Comparison of ENCODE assay signal across 8 cellular contexts in the genomic region with DNA sequence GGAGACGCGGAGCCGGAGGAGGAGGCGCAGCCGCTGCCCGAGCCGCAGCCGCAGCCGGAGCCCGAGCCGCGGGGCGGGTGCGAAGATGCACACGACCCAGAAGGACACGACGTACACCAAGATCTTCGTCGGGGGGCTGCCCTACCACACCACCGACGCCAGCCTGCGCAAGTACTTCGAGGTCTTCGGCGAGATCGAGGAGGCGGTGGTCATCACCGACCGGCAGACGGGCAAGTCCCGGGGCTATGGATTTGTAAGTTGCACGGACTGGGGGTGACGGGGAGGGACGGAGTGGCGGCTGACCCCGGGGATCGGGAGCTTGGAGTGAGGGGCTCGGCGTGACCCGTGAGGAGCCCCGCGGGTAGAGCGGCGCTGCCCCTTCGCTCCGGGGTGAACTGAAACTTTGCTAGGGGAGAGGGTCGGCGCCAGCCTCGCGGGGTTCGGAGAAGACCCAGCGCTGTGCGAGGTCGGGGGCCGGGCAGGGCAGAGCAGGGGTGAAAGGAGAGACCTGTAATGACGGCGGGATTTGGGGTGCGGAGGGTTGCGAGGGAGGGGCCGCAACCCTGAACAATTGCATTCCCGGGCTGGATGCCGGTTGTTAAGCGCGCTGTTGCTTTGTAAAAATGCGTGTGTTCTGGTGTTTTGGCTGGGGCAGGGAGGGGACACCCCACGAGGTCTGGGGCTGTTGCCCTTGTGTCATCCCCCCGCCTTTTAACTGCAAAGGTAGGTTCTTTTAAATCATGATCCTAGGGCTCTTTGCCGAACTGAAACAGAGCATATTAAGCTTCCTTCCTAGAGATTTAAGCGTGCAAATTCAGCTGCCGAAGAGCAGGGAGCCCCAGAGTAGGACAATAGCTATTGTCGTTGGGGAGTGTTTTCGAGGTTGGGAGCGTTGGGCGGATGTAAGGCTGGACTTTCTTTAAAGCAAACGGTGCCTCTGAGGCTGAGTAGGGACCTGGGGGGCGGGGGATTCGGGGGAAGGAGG. TPM values are rescaled to one million over a fixed set of nuclear protein-coding genes. Genes with fewer than 3 reads are reported as not detected.
DNase-seq lines count a peak whose midpoint lies in the region; TF ChIP-seq lines count a peak whose summit lies in the region.

No MANE protein-coding gene starts in this region.

- H3K27ac ChIP-seq in stomach smooth muscle (ENCODE audit: low read length), result peak overlapping the region; percentile 90

- WGBS in lower leg skin, 2 donors, result 1 to 4% methylated on average over 45 to 60 of the region's 77 CpGs

- no peak for TF ChIP-seq POLR2A in lower leg skin (IDR thresholded peaks at IDR 0.05)

- H3K4me3 ChIP-seq in lower leg skin (ENCODE audit: low read depth, poor library complexity, severe bottlenecking) (peak overlapping the region; percentile 45), stomach smooth muscle (ENCODE audit: low read length in 2 of 2) (peak overlapping the region; percentile 61 to 97)

- H3K4me1 ChIP-seq in stomach smooth muscle (ENCODE audit: control insufficient read depth, insufficient read depth, low read length), result peaks cover 28% of the 10 kb centered on the region

- DNase-seq in COLO668 (lab: John Stamatoyannopoulos, UW; ENCODE audit: unreplicated experiment) (peak; percentile 9), cerebellum (ENCODE audit: low spot score) (peak; percentile 16), lower leg skin (ENCODE audit: low spot score in 2 of 2) (peak in 1 of 2 donors; percentile 13), NCI-H526 treated with DMSO at 0.1 percent for 48 hours (lab: John Stamatoyannopoulos, UW) (no peak), KG1 (lab: John Stamatoyannopoulos, UW) (no peak)
- DNase-seq in stimulated activated CD4-positive, alpha-beta T cell treated with anti-CD3 and anti-CD28 coated beads, Interleukin-4, amount 100 ng/mL, for 4 hours, result no peak

- H3K9ac ChIP-seq in stomach smooth muscle (ENCODE audit: low read length in 2 of 2), result peak overlapping the region; percentile 70 to 95

- intact Hi-C loops in lower leg skin (cut with DNase I; ENCODE audit: low total_unique reads), result no loop called here

- peaks cover 0 to 6% of the 10 kb centered on the region in 2 donors for H3K36me3 ChIP-seq in stomach smooth muscle (ENCODE audit: control insufficient read depth in 2 of 2, insufficient read depth in 2 of 2, low read length in 2 of 2)

- H3K27me3 ChIP-seq in stomach smooth muscle (ENCODE audit: control insufficient read depth in 1 of 2, insufficient read depth in 2 of 2, low read length in 2 of 2), result no peaks in the 10 kb centered on the region

- no peaks in the 10 kb centered on the region for H3K9me3 ChIP-seq in stomach smooth muscle (ENCODE audit: control insufficient read depth in 2 of 2, low read length in 2 of 2)

- peak; percentile 15; the same call in 1 of the 2 replicates for TF ChIP-seq CTCF in LNCAP (IDR thresholded peaks at IDR 0.05)
- TF ChIP-seq CTCF in lower leg skin (IDR thresholded peaks at IDR 0.05), result no peak

RNA-seq across cellular contexts. Expression of a gene that starts 0.6 kb away (rescaled TPM):
- total RNA-seq in cerebellum (6.2 TPM), lower leg skin (1 to 10 TPM in 1 of 4 donors, under 1 TPM in 2, not detected in 1; 0.22 to 1.8 (median 0.46) TPM)

Comparison
In these comparisons a context has a peak if more than half of its experiments do, and no peak if none do; other contexts are left out.
1. DNase-seq: peak in COLO668 (single experiment) and cerebellum (single experiment); none in NCI-H526 treated with DMSO at 0.1 percent for 48 hours (single experiment), KG1 (single experiment) and stimulated activated CD4-positive, alpha-beta T cell treated with anti-CD3 and anti-CD28 coated beads, Interleukin-4, amount 100 ng/mL, for 4 hours (0 of 2).